ENCODE assay signal across 13 cellular contexts in the genomic region with DNA sequence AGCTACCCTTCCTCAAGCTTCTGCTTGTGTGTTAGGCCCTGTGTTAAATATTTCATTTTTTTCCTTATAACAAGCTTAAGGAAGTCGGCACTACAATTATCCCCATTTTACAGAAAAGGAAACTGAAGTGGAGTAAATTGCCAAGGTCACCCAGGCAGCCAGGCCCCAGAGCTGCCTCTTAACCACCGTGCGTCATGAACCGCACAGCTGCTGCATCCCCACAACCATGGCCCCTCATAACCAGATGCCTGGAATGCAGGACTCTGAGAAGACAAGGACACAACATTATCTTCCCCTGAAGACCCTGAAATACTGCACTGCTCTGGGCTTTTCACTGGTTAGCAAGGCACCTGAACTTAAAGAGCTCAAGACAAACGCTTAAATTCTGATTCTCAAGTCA. TPM values are rescaled to one million over a fixed set of nuclear protein-coding genes. Genes with fewer than 3 reads are reported as not detected.
A peak's percentile ranks its signal among the peaks of the same experiment; 100 is the strongest.
DNase-seq lines count a peak whose midpoint lies in the region; ATAC-seq and TF ChIP-seq lines count a peak whose summit lies in the region.
"Had no signal": no experiment of that assay in that cellular context is flagged by ENCODE, and none has a peak within 500 bp of the region (broad histone marks: within the 10 kb centered on the region; RNA-seq: fewer than 3 reads in every experiment).

No MANE protein-coding gene starts in this region.

- TF ChIP-seq CTCF in brain (conservative IDR thresholded peaks at IDR 0.05) = no peak
- no peak for TF ChIP-seq CTCF in lung (IDR thresholded peaks at IDR 0.05; ENCODE audit: control extremely low read depth, extremely low read depth)
- TF ChIP-seq CTCF in GM13977 (IDR thresholded peaks at IDR 0.05; ENCODE audit: extremely low read depth, insufficient read depth, missing control alignments) = no peak

- peaks cover 92% of the 10 kb centered on the region for H3K4me1 Mint-ChIP-seq in brain

- ATAC-seq in lung (ENCODE audit: insufficient read depth, low FRiP score) (no peak), HG02840 (IDR thresholded peaks at IDR 0.05; ENCODE audit: low FRiP score, unreplicated experiment) (no peak)
- ATAC-seq: left lung; stimulated activated naive B cell treated with anti-CD40 and anti-IgM and Interleukin-4, amounts not matched to agents 10 μg/mL and 1 μg/mL and 100 μg/mL, for 72 hours had no signal

- H3K9ac ChIP-seq in GM23248 (peak overlapping the region; percentile 40), subcutaneous abdominal adipose tissue (ENCODE audit: low read length in 5 of 5) (peak overlapping the region in 2 of 5 donors; percentile 19 to 42)
- H3K9ac ChIP-seq: SK-N-SH had no signal

- H3K4me3 Mint-ChIP-seq in brain = peak overlapping the region in 2 of 5 experiments; percentile 49 to 74
- H3K4me3 Mint-ChIP-seq: activated T-cell treated with anti-CD3 and anti-CD28 coated beads, Interleukin-2, amount 50 U/mL, for 24 hours; stimulated activated naive B cell treated with anti-CD40 and anti-IgM and Interleukin-4, amounts not matched to agents 10 μg/mL and 1 μg/mL and 100 μg/mL, for 72 hours had no signal

- H3K4me1 ChIP-seq in GM23248 (ENCODE audit: insufficient read depth) = peaks cover 37% of the 10 kb centered on the region
- peaks cover 16 to 51% of the 10 kb centered on the region in 2 donors for H3K4me1 ChIP-seq in lung (ENCODE audit: control insufficient read depth in 2 of 2, insufficient read depth in 2 of 2, low read length in 2 of 2)
- H3K4me1 ChIP-seq in subcutaneous abdominal adipose tissue (ENCODE audit: control insufficient read depth in 5 of 5, insufficient read depth in 5 of 5, low read length in 5 of 5) = peaks cover 10 to 45% (median 39%) of the 10 kb centered on the region in 5 donors

- H3K27me3 ChIP-seq in GM23248 (replicated peaks; ENCODE audit: insufficient read depth) = no peaks in the 10 kb centered on the region
- H3K27me3 ChIP-seq in lung (ENCODE audit: control insufficient read depth, insufficient read depth) = no peaks in the 10 kb centered on the region
- no peaks in the 10 kb centered on the region for H3K27me3 ChIP-seq in subcutaneous abdominal adipose tissue (ENCODE audit: control insufficient read depth in 5 of 5, insufficient read depth in 4 of 5, low read length in 5 of 5)
- H3K27me3 ChIP-seq: left lung had no signal

- no peaks in the 10 kb centered on the region for H3K36me3 ChIP-seq in GM23248 (ENCODE audit: low read depth)
- no peaks in the 10 kb centered on the region for H3K36me3 ChIP-seq in lung (ENCODE audit: control insufficient read depth in 2 of 2, insufficient read depth in 2 of 2, low read length in 2 of 2)
- no peaks in the 10 kb centered on the region for H3K36me3 ChIP-seq in subcutaneous abdominal adipose tissue (ENCODE audit: control insufficient read depth in 5 of 5, insufficient read depth in 5 of 5, low read length in 5 of 5)
- H3K36me3 ChIP-seq: left lung had no signal

- DNase-seq in GM23248 = no peak
- no peak for DNase-seq in lung (ENCODE audit: low spot score)
- no peak for DNase-seq in activated naive CD4-positive, alpha-beta T cell treated with anti-CD3 and anti-CD28 coated beads, Interleukin-2, amount 50 U/mL, for 16 hours
- no peak for DNase-seq in GM13977 (ENCODE audit: low spot score)
- DNase-seq: activated T-cell treated with anti-CD3 and anti-CD28 coated beads, Interleukin-2, amount 50 U/mL, for 24 hours; Calu3; left lung; nucleus accumbens; SK-N-SH; stimulated activated naive B cell treated with anti-CD40 and anti-IgM and Interleukin-4, amounts not matched to agents 10 μg/mL and 1 μg/mL and 100 μg/mL, for 72 hours had no signal

- 36 to 50% methylated on average over 5 of the region's 5 CpGs for WGBS in GM23248 (ENCODE audit: low coverage in 1 of 2, low lambda C conversion rate in 2 of 2, missing lambda C conversion rate in 2 of 2), 2 experiments
- 89 to 97% methylated on average over 5 of the region's 5 CpGs for WGBS in lung, 2 donors

- H3K36me3 Mint-ChIP-seq in brain = peaks cover 5% of the 10 kb centered on the region

- H4K20me1 ChIP-seq in GM23248 (ENCODE audit: insufficient read depth) = no peaks in the 10 kb centered on the region

- no peaks in the 10 kb centered on the region for H3K9me3 Mint-ChIP-seq in brain
- H3K9me3 Mint-ChIP-seq: activated T-cell treated with anti-CD3 and anti-CD28 coated beads, Interleukin-2, amount 50 U/mL, for 24 hours had no signal

- H3K4me3 ChIP-seq in GM23248 (peak overlapping the region; percentile 40; the same call in 1 of the 2 replicates), lung (no peak overlapping the region), subcutaneous abdominal adipose tissue (ENCODE audit: low read depth in 1 of 5, low read length in 5 of 5) (no peak overlapping the region)
- H3K4me3 ChIP-seq: left lung had no signal

- peak overlapping the region in 4 of 5 experiments; percentile 84 to 93 (median 89) for H3K27ac Mint-ChIP-seq in brain
- H3K27ac Mint-ChIP-seq: stimulated activated naive B cell treated with anti-CD40 and anti-IgM and Interleukin-4, amounts not matched to agents 10 μg/mL and 1 μg/mL and 100 μg/mL, for 72 hours had no signal

- H3K27ac ChIP-seq in GM23248 = peak overlapping the region; percentile 68
- peak overlapping the region; percentile 7 to 81 for H3K27ac ChIP-seq in lung (ENCODE audit: low read depth in 1 of 2, low read length in 1 of 2)
- H3K27ac ChIP-seq in subcutaneous abdominal adipose tissue (ENCODE audit: low read depth, low read length) = peak overlapping the region; percentile 90

- H3K9me2 ChIP-seq in GM23248 (ENCODE audit: insufficient read depth) = no peaks in the 10 kb centered on the region
- H3K9me2 ChIP-seq: SK-N-SH had no signal

- no peaks in the 10 kb centered on the region for H3K9me3 ChIP-seq in GM23248 (ENCODE audit: low read depth)
- H3K9me3 ChIP-seq in lung (ENCODE audit: control insufficient read depth in 2 of 2, insufficient read depth in 1 of 2, low read length in 1 of 2) = no peaks in the 10 kb centered on the region
- H3K9me3 ChIP-seq in subcutaneous abdominal adipose tissue (ENCODE audit: control insufficient read depth in 5 of 5, low read length in 5 of 5) = no peaks in the 10 kb centered on the region
- H3K9me3 ChIP-seq: left lung, SK-N-SH had no signal

- H3K27me3 Mint-ChIP-seq in brain = no peaks in the 10 kb centered on the region
- H3K27me3 Mint-ChIP-seq: activated T-cell treated with anti-CD3 and anti-CD28 coated beads, Interleukin-2, amount 50 U/mL, for 24 hours had no signal

- H2AFZ ChIP-seq in GM23248 = no peak overlapping the region

- H3K79me2 ChIP-seq in GM23248 (ENCODE audit: insufficient read depth) = peaks cover 37% of the 10 kb centered on the region; the same call in 1 of the 2 replicates

- peak overlapping the region; percentile 68 for H3K4me2 ChIP-seq in GM23248 (ENCODE audit: unreplicated experiment)
- H3K4me2 ChIP-seq: SK-N-SH had no signal

- peaks cover 24% of the 10 kb centered on the region for H3F3A ChIP-seq in GM23248 (ENCODE audit: insufficient read depth)

- in situ Hi-C loops in GM23248 (cut with MboI) = no loop called here
- in situ Hi-C loops in GM13977 (cut with MboI; ENCODE audit: low pct_unique_long_range_greater_than_20kb, low sequenced_read_pairs, unreplicated experiment) = no loop called here

RNA-seq across cellular contexts. Expression of a gene that starts 14.6 kb away (rescaled TPM):
- 6.5 and 10.0 TPM in 2 replicates for total RNA-seq in GM23248 (2014; rRNA removed; shearing (Covaris generic))
- polyA plus RNA-seq in GM23248 (2016; fragmentation: Nextera tagmentation; extraction: Ambion mirVana) (2.8 and 3.1 TPM in 2 replicates), brain (ENCODE audit: insufficient read depth, low read depth, low replicate concordance) (53.8 TPM), lung (10 to 100 TPM; 21.9 to 25.1 TPM)
- 10 to 100 TPM; 59.3 to 97.4 TPM for total RNA-seq in lung
